8 cellular contexts compared by ENCODE assay signal in genomic region chr11:96341237-96342130, GRCh38. TPM values are rescaled to one million over a fixed set of nuclear protein-coding genes. Genes with fewer than 3 reads are reported as not detected.
DNase-seq lines count a peak whose midpoint lies in the region; ATAC-seq and TF ChIP-seq lines count a peak whose summit lies in the region.

No MANE protein-coding gene starts in this region.

- peak overlapping the region; percentile 83 for H3K4me2 ChIP-seq in hepatocyte

- no peaks in the 10 kb centered on the region for H3K36me3 ChIP-seq in hepatocyte (replicated peaks; ENCODE audit: insufficient read depth, low read depth)
- H3K36me3 ChIP-seq in gastrocnemius medialis, result no peaks in the 10 kb centered on the region

- peaks cover 58% of the 10 kb centered on the region for H3K79me2 ChIP-seq in hepatocyte

- peak; percentile 21 for ATAC-seq in GM18511 (IDR thresholded peaks at IDR 0.05; ENCODE audit: unreplicated experiment)
- peak; percentile 33 for ATAC-seq in HG03095 (IDR thresholded peaks at IDR 0.05; ENCODE audit: unreplicated experiment)
- ATAC-seq in SK-N-SH treated with all-trans-retinoic acid at 6 μM for 48 hours, result peak; percentile 22
- ATAC-seq in gastrocnemius medialis, result no peak

- intact Hi-C loops in gastrocnemius medialis (cut with DNase I; ENCODE audit: low total_unique reads), result loop anchor here (2.0 to 5.0 kb wide), 3 partner anchors 129 to 419 kb away; partner anchors contain the start of gene MTMR2

- in situ Hi-C loops in gastrocnemius medialis (cut with MboI; ENCODE audit: low sequenced_read_pairs in 4 of 4), result loop anchor here (5.0 to 25.0 kb wide), 4 partner anchors 279 to 289 kb away; no protein-coding TSS in a partner anchor

- H3K9me3 ChIP-seq in hepatocyte (ENCODE audit: low read depth) (no peaks in the 10 kb centered on the region), gastrocnemius medialis (no peaks in the 10 kb centered on the region)

- H3K4me1 ChIP-seq in hepatocyte (ENCODE audit: insufficient read depth) (peaks cover 49% of the 10 kb centered on the region), gastrocnemius medialis (peaks cover 3 to 6% of the 10 kb centered on the region in 2 donors)

- peak overlapping the region; percentile 92 for H3K27ac ChIP-seq in hepatocyte
- peak overlapping the region; percentile 63 to 74 (median 66) for H3K27ac ChIP-seq in gastrocnemius medialis

- H3K4me3 ChIP-seq in hepatocyte (peak overlapping the region; percentile 87), gastrocnemius medialis (peak overlapping the region; percentile 60 to 79 (median 64))

- H3K9me2 ChIP-seq in hepatocyte (replicated peaks; ENCODE audit: insufficient read depth), result no peaks in the 10 kb centered on the region

- 48% methylated on average over 12 of the region's 26 CpGs for WGBS in hepatocyte (ENCODE audit: low lambda C conversion rate, missing lambda C conversion rate)

- TF ChIP-seq POLR2A in gastrocnemius medialis (IDR thresholded peaks at IDR 0.05), result no peak

- peak; percentile 49 for TF ChIP-seq CTCF in hepatocyte (IDR thresholded peaks at IDR 0.05; ENCODE audit: poor library complexity)
- peak in 2 of 5 experiments; percentile 27 to 43 for TF ChIP-seq CTCF in gastrocnemius medialis (IDR thresholded peaks at IDR 0.05 in 4 of 5, conservative IDR thresholded peaks at IDR 0.05 in 1 of 5)

- H2AFZ ChIP-seq in hepatocyte, result no peak overlapping the region

- no peaks in the 10 kb centered on the region for H4K20me1 ChIP-seq in hepatocyte (ENCODE audit: insufficient read depth, poor library complexity, severe bottlenecking)

- peak in 33 of 56 donors; percentile 12 to 57 (median 35) for DNase-seq in amygdala (lab: John Stamatoyannopoulos, UW)
- peak; percentile 57 for DNase-seq in hepatocyte (ENCODE audit: low spot score)
- no peak for DNase-seq in gastrocnemius medialis
- DNase-seq in dedifferentiated amniotic fluid mesenchymal stem cell (ENCODE audit: extremely low spot score), result no peak
- DNase-seq in NCI-H1092 (lab: John Stamatoyannopoulos, UW), result no peak

- H3K27me3 ChIP-seq in hepatocyte (no peaks in the 10 kb centered on the region), gastrocnemius medialis (no peaks in the 10 kb centered on the region)

TF ChIP-seq in SK-N-SH treated with all-trans-retinoic acid at 6 μM for 48 hours, 23 proteins besides CTCF, POLR2A, EP300 and RAD21:
- TF ChIP-seq TSHZ2 (CRISPR knock-in tag; IDR thresholded peaks at IDR 0.05), result no peak
- TF ChIP-seq ZNF70 (CRISPR knock-in tag; IDR thresholded peaks at IDR 0.05), result peak; percentile 35; the same call in 1 of the 2 replicates
TF ChIP-seq in SK-N-SH treated with all-trans-retinoic acid at 6 μM for 48 hours: peak in this region for 1.

RNA-seq across cellular contexts. Expression of gene MAML2, which starts 1.5 kb away (rescaled TPM):
- total RNA-seq in hepatocyte, result 14.0 and 15.3 TPM in 2 replicates
- polyA plus RNA-seq in hepatocyte, result 4.7 and 5.8 TPM in 2 replicates
- total RNA-seq in gastrocnemius medialis, result 1 to 10 TPM; 4.1 to 6.3 (median 4.8) TPM

RNA-seq across cellular contexts. Expression of gene CCDC82, which starts 48.2 kb away (rescaled TPM):
- 15.4 and 16.3 TPM in 2 replicates for total RNA-seq in hepatocyte
- 12.7 and 15.4 TPM in 2 replicates for polyA plus RNA-seq in hepatocyte
- total RNA-seq in gastrocnemius medialis, result 1 to 10 TPM; 4.6 to 9.1 (median 6.6) TPM

RNA-seq across cellular contexts. Expression of gene JRKL, which starts 48.3 kb away (rescaled TPM):
- total RNA-seq in hepatocyte (8.4 and 9.5 TPM in 2 replicates), gastrocnemius medialis (1 to 10 TPM; 2.9 to 5.8 (median 3.6) TPM)
- 5.4 and 5.5 TPM in 2 replicates for polyA plus RNA-seq in hepatocyte

Comparison
In these comparisons a context has a peak if more than half of its experiments do, and no peak if none do; other contexts are left out.
1. ATAC-seq: peak in GM18511 (single experiment), HG03095 (single experiment) and SK-N-SH treated with all-trans-retinoic acid at 6 μM for 48 hours (single experiment); none in gastrocnemius medialis (0 of 2).
2. DNase-seq: peak in amygdala (33 of 56) and hepatocyte (single experiment); none in gastrocnemius medialis (0 of 2), dedifferentiated amniotic fluid mesenchymal stem cell (single experiment) and NCI-H1092 (single experiment).